Comparison of ENCODE assay signal across 1 cellular context in the genomic region with DNA sequence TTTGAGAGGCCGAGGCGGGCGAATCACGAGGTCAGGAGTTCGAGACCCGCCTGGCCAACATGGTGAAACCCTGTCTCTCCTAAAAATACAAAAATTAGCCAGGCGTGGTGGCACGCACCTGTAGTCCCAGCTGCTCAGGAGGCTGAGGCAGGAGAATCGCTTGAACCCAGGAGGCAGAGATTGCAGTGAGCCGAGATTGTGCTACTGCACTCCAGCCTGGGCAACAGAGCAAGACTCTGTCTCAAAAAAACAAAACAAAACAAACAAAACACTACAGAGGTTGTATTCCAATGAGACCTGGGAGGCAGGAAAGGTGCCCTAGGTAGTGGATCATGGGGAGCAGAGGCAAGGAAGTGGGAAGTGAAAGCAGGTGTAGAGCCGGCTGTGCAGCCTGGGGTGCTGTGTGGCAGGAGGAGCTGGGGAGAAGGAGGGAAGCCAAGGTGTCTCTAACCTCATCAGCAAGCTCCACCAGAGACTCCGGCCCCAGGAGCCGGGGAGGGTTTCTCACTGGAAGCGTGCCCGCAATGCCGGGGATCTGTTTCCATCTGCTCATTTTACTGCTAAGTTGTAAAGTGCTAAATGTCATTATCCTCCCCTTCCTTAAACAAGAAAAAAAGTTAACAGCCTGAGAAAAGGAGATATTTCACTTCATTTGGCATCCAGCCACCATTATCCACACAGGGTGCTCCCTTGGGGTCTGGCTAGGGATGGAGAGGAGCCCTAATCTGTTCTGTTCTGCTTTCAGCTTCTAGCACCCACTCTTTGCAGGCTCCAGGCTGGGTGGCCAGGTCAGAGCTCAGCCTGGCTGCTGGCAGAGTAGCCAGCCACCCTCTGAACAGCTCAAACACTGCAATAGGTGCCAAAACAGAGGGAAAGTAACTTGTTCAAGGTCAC. TPM values are rescaled to one million over a fixed set of nuclear protein-coding genes. Genes with fewer than 3 reads are reported as not detected.
"Had no signal": no experiment of that assay in that cellular context is flagged by ENCODE, and none has a peak within 500 bp of the region (broad histone marks: within the 10 kb centered on the region; RNA-seq: fewer than 3 reads in every experiment).

No MANE protein-coding gene starts in this region.

RNA-seq across cellular contexts. Expression of gene TTC22, which starts 25.0 kb away (rescaled TPM):
- total RNA-seq: myocyte had no signal
